ENCODE assay signal across 8 cellular contexts in the genomic region with DNA sequence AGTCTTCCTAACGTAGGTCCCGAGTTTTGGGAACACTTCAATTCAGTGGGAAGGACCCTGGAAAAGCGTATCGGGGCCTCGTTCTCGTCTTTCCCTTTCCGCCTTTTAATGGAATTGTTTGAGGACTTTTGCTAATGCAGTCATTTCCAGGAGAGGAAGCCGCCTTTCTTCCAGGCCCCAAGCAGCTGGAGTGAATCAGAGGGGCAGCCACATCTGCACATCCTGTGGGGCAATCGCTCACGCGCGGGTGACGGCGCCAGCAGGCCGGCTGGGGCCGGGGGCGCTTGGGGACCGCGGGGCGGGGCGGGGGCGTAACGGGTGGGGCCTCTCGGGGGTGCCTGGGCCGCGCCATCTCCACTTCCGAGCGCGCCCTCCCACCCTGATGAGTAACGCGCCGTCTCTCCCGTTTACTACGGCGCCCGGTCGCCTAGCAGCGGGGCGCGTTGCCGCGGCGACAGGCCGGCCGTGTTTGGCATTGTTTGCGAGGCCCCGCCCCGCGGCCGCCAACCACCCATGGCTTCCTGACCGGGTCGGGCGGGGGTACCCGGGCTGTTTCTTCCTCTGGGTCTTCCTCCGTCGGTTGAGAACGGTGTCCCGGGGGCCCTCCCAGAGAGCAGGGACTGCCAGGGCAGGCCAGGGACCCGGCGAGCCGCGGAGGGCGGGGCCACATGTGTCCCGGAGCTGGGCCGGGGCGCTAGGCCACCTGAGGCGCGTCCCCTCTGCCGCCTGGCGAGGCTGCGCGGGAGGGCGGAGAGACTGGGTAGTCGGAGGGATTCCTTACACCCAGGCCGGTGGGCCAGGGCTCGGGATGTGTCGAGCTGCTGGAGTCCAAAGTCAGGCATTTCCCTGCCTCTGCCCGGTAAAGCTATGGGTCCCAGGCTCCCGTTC. TPM values are rescaled to one million over a fixed set of nuclear protein-coding genes. Genes with fewer than 3 reads are reported as not detected.
DNase-seq lines count a peak whose midpoint lies in the region; ATAC-seq and TF ChIP-seq lines count a peak whose summit lies in the region.

No MANE protein-coding gene starts in this region.

- DNase-seq in CD1c-positive myeloid dendritic cell (ENCODE audit: extremely low spot score) (peak; percentile 99), NCI-H82 (lab: John Stamatoyannopoulos, UW) (peak; percentile 92), endodermal cell (peak; percentile 97), mesothelial cell of epicardium (ENCODE audit: low spot score in 2 of 2, unreplicated experiment in 2 of 2) (peak; percentile 80 to 87)
- peak; percentile 82 for DNase-seq in activated CD8-positive, alpha-beta memory T cell treated with anti-CD3 and anti-CD28 coated beads, Interleukin-2, amount 50 U/mL, for 1 hour (ENCODE audit: extremely low read depth)
- peak; percentile 82 to 88 for DNase-seq in stimulated activated CD8-positive, alpha-beta memory T cell treated with anti-CD3 and anti-CD28 coated beads, Interleukin-15, amount 100 ng/mL, for 4 hours (ENCODE audit: low read depth in 2 of 2)

- H3K9me3 Mint-ChIP-seq in endodermal cell (no peaks in the 10 kb centered on the region), mesothelial cell of epicardium (no peaks in the 10 kb centered on the region)

- ATAC-seq in GM19351 (IDR thresholded peaks at IDR 0.05; ENCODE audit: unreplicated experiment) (peak; percentile 82), HG03469 (IDR thresholded peaks at IDR 0.05; ENCODE audit: unreplicated experiment) (peak; percentile 71)

- H3K27me3 ChIP-seq in endodermal cell (ENCODE audit: control insufficient read depth, insufficient read depth, low read length, poor library complexity, severe bottlenecking), result no peaks in the 10 kb centered on the region

- H3K4me1 ChIP-seq in endodermal cell (ENCODE audit: control insufficient read depth, insufficient read depth, low read length), result peaks cover 9% of the 10 kb centered on the region

- H3K9ac ChIP-seq in endodermal cell (ENCODE audit: extremely low read depth, low read length, poor library complexity, severe bottlenecking), result peak overlapping the region; percentile 85

- H3K4me1 Mint-ChIP-seq in endodermal cell (peaks cover 29% of the 10 kb centered on the region), mesothelial cell of epicardium (peaks cover 57% of the 10 kb centered on the region)

- H3K4me3 ChIP-seq in endodermal cell (ENCODE audit: low read length), result peak overlapping the region; percentile 79

- peak; percentile 36 for TF ChIP-seq CTCF in endodermal cell (conservative IDR thresholded peaks at IDR 0.05)
- no peak for TF ChIP-seq CTCF in mesothelial cell of epicardium (IDR thresholded peaks at IDR 0.05; ENCODE audit: unreplicated experiment)

- H3K36me3 ChIP-seq in endodermal cell (ENCODE audit: control insufficient read depth, insufficient read depth, low read length), result no peaks in the 10 kb centered on the region

- peak overlapping the region; percentile 85 for H3K27ac ChIP-seq in endodermal cell (ENCODE audit: low read depth, low read length)

- H3K27ac Mint-ChIP-seq in endodermal cell (peak overlapping the region; percentile 86), mesothelial cell of epicardium (peak overlapping the region; percentile 87)

- H3K36me3 Mint-ChIP-seq in endodermal cell (ENCODE audit: low read depth) (no peaks in the 10 kb centered on the region), mesothelial cell of epicardium (no peaks in the 10 kb centered on the region)

- WGBS in endodermal cell (ENCODE audit: insufficient coverage in 1 of 2, insufficient read length in 1 of 2), 2 experiments, result 3 to 7% methylated on average over 15 to 79 of the region's 79 CpGs

- H3K27me3 Mint-ChIP-seq in endodermal cell (ENCODE audit: insufficient read depth), result peaks cover 14% of the 10 kb centered on the region
- no peaks in the 10 kb centered on the region for H3K27me3 Mint-ChIP-seq in mesothelial cell of epicardium (ENCODE audit: low read depth)

- no peaks in the 10 kb centered on the region for H3K9me3 ChIP-seq in endodermal cell (ENCODE audit: control insufficient read depth, low read length)

- H3K4me3 Mint-ChIP-seq in endodermal cell (peak overlapping the region; percentile 59), mesothelial cell of epicardium (peak overlapping the region; percentile 65)

RNA-seq across cellular contexts. Expression of gene GSG1, which starts 2.3 kb away (rescaled TPM):
- total RNA-seq in endodermal cell, result under 1 TPM in 1 of 2 donors, not detected in 1; 0.31 TPM
- 0.32 TPM for polyA plus RNA-seq in endodermal cell (2013, experiment 1 of 2)
- polyA plus RNA-seq in endodermal cell (2013, experiment 2 of 2), result 0.12 TPM
- not detected in 3 replicates for total RNA-seq in mesothelial cell of epicardium

RNA-seq across cellular contexts. Expression of gene FAM234B, which starts 56.9 kb away (rescaled TPM):
- 10 to 100 TPM; 20.8 to 32.0 TPM for total RNA-seq in endodermal cell
- 21.3 TPM for polyA plus RNA-seq in endodermal cell (2013, experiment 1 of 2)
- polyA plus RNA-seq in endodermal cell (2013, experiment 2 of 2), result 18.6 TPM
- 8.6 to 9.5 TPM (median 9.1 TPM) in 3 replicates for total RNA-seq in mesothelial cell of epicardium

Comparison
In these comparisons a context has a peak if more than half of its experiments do, and no peak if none do; other contexts are left out.
1. Peak in every context shown above with its lines: DNase-seq, ATAC-seq, H3K4me3 ChIP-seq and H3K27ac ChIP-seq.